Comparison of ENCODE assay signal across 8 cellular contexts in genomic region chr9:127572961-127573727, GRCh38. TPM values are rescaled to one million over a fixed set of nuclear protein-coding genes. Genes with fewer than 3 reads are reported as not detected.
DNase-seq lines count a peak whose midpoint lies in the region; ATAC-seq and TF ChIP-seq lines count a peak whose summit lies in the region.

No MANE protein-coding gene starts in this region.

- no peaks in the 10 kb centered on the region for H3K36me3 Mint-ChIP-seq in activated naive CD8-positive, alpha-beta T cell treated with anti-CD3 and anti-CD28 coated beads for 36 hours

- H3K9me3 Mint-ChIP-seq in activated naive CD8-positive, alpha-beta T cell treated with anti-CD3 and anti-CD28 coated beads for 36 hours: no peaks in the 10 kb centered on the region

- H3K36me3 ChIP-seq in ovary: no peaks in the 10 kb centered on the region

- intact Hi-C loops in ovary (cut with DNase I): no loop called here

- H3K27me3 ChIP-seq in ovary: no peaks in the 10 kb centered on the region

- no peak overlapping the region for H3K4me3 Mint-ChIP-seq in activated naive CD8-positive, alpha-beta T cell treated with anti-CD3 and anti-CD28 coated beads for 36 hours

- ATAC-seq in HG03045 (IDR thresholded peaks at IDR 0.05; ENCODE audit: unreplicated experiment): no peak

- peaks cover 5% of the 10 kb centered on the region for H3K4me1 ChIP-seq in ovary (ENCODE audit: insufficient read depth)

- no peaks in the 10 kb centered on the region for H3K9me3 ChIP-seq in ovary

- H3K27me3 Mint-ChIP-seq in activated naive CD8-positive, alpha-beta T cell treated with anti-CD3 and anti-CD28 coated beads for 36 hours: no peaks in the 10 kb centered on the region

- TF ChIP-seq POLR2A in ovary (IDR thresholded peaks at IDR 0.05): no peak

- peaks cover 26% of the 10 kb centered on the region for H3K4me1 Mint-ChIP-seq in activated naive CD8-positive, alpha-beta T cell treated with anti-CD3 and anti-CD28 coated beads for 36 hours

- no peak overlapping the region for H3K4me3 ChIP-seq in ovary

- DNase-seq in NCI-H2171 (lab: John Stamatoyannopoulos, UW) (peak; percentile 68), dedifferentiated amniotic fluid mesenchymal stem cell (ENCODE audit: extremely low spot score) (peak; percentile 90), ovary (no peak), glomerular visceral epithelial cell (ENCODE audit: extremely low spot score) (no peak)
- no peak for DNase-seq in activated naive CD8-positive, alpha-beta T cell treated with anti-CD3 and anti-CD28 coated beads for 36 hours
- DNase-seq in activated CD4-positive, alpha-beta T cell treated with anti-CD3 and anti-CD28 coated beads for 48 hours: no peak

- 90 to 92% (median 91%) methylated on average over 9 of the region's 9 CpGs for WGBS in ovary, 3 donors

- TF ChIP-seq CTCF in C4-2B (conservative IDR thresholded peaks at IDR 0.05) (no peak), ovary (IDR thresholded peaks at IDR 0.05) (no peak)

- no peak overlapping the region for H3K27ac Mint-ChIP-seq in activated naive CD8-positive, alpha-beta T cell treated with anti-CD3 and anti-CD28 coated beads for 36 hours

- peak; percentile 43 for TF ChIP-seq EP300 in ovary (IDR thresholded peaks at IDR 0.05)

- peak overlapping the region; percentile 91 for H3K27ac ChIP-seq in C4-2B
- H3K27ac ChIP-seq in ovary: peak overlapping the region in 1 of 2 donors; percentile 49

RNA-seq across cellular contexts. Expression of gene STXBP1, which starts 38.9 kb away (rescaled TPM):
- 100 to 1,000 TPM in 1 of 7 donors, 10 to 100 TPM in 6; 46.8 to 102 (median 75.7) TPM for total RNA-seq in ovary
- 10 to 100 TPM; 18.8 to 84.2 TPM for polyA plus RNA-seq in ovary
- 10 to 100 TPM; 18.8 to 19.9 TPM for total RNA-seq in activated naive CD8-positive, alpha-beta T cell treated with anti-CD3 and anti-CD28 coated beads for 36 hours

Comparison
In these comparisons a context has a peak if more than half of its experiments do, and no peak if none do; other contexts are left out.
1. DNase-seq: peak in NCI-H2171 (single experiment) and dedifferentiated amniotic fluid mesenchymal stem cell (single experiment); none in ovary (0 of 5), glomerular visceral epithelial cell (single experiment), activated naive CD8-positive, alpha-beta T cell treated with anti-CD3 and anti-CD28 coated beads for 36 hours (single experiment) and activated CD4-positive, alpha-beta T cell treated with anti-CD3 and anti-CD28 coated beads for 48 hours (single experiment).